Comparison of ENCODE assay signal across 11 cellular contexts in genomic region chr12:91947459-91947858, GRCh38.
A peak's percentile ranks its signal among the peaks of the same experiment; 100 is the strongest.
DNase-seq lines count a peak whose midpoint lies in the region; ATAC-seq and TF ChIP-seq lines count a peak whose summit lies in the region.
"Had no signal": no experiment of that assay in that cellular context is flagged by ENCODE, and none has a peak within 500 bp of the region (broad histone marks: within the 10 kb centered on the region; RNA-seq: fewer than 3 reads in every experiment).

No MANE protein-coding gene starts in this region.

- H2AFZ ChIP-seq in SK-N-SH (ENCODE audit: low read depth) (no peak overlapping the region), Karpas-422 (ENCODE audit: low read length) (no peak overlapping the region)

- H3K9ac ChIP-seq in SK-N-SH: no peak overlapping the region
- H3K9ac ChIP-seq in Karpas-422 (ENCODE audit: low read length): no peak overlapping the region

- WGBS in SK-N-SH (ENCODE audit: low lambda C conversion rate): 94% methylated on average over 5 of the region's 5 CpGs

- H3K4me1 ChIP-seq in naive thymus-derived CD4-positive, alpha-beta T cell (ENCODE audit: control insufficient read depth in 2 of 2, insufficient read depth in 2 of 2, low read length in 2 of 2): peaks cover 3 to 4% of the 10 kb centered on the region in 2 donors
- H3K4me1 ChIP-seq in SK-N-SH (ENCODE audit: control insufficient read depth in 1 of 2, insufficient read depth in 2 of 2, low read depth in 1 of 2, low read length in 1 of 2) (no peaks in the 10 kb centered on the region), Karpas-422 (ENCODE audit: low read length) (no peaks in the 10 kb centered on the region)

- peak in 1 of 9 donors; percentile 25 for DNase-seq in naive thymus-derived CD4-positive, alpha-beta T cell
- DNase-seq in mesothelial cell of epicardium (ENCODE audit: low spot score in 2 of 2, unreplicated experiment in 2 of 2): no peak
- no peak for DNase-seq in KBM-7
- DNase-seq in SK-N-SH: no peak
- no peak for DNase-seq in Karpas-422
- DNase-seq: DMS79, islet precursor cell had no signal

- peaks cover 0 to 3% (median 0%) of the 10 kb centered on the region in 5 donors for H3K27me3 Mint-ChIP-seq in naive thymus-derived CD4-positive, alpha-beta T cell
- H3K27me3 Mint-ChIP-seq in mesothelial cell of epicardium (ENCODE audit: low read depth): no peaks in the 10 kb centered on the region

- no peaks in the 10 kb centered on the region for H3K36me3 ChIP-seq in naive thymus-derived CD4-positive, alpha-beta T cell (ENCODE audit: control insufficient read depth in 2 of 3, insufficient read depth in 3 of 3, low read length in 3 of 3)
- H3K36me3 ChIP-seq in SK-N-SH (replicated peaks in 1 of 2; ENCODE audit: control insufficient read depth in 1 of 2, insufficient read depth in 2 of 2, low read length in 1 of 2): no peaks in the 10 kb centered on the region
- no peaks in the 10 kb centered on the region for H3K36me3 ChIP-seq in Karpas-422 (ENCODE audit: insufficient read depth, low read length)

- no peaks in the 10 kb centered on the region for H4K20me1 ChIP-seq in SK-N-SH (ENCODE audit: insufficient read depth)
- H4K20me1 ChIP-seq in Karpas-422 (ENCODE audit: insufficient read depth, low read depth, low read length): no peaks in the 10 kb centered on the region

- in situ Hi-C loops in KBM-7 (cut with MboI; ENCODE audit: low pct_unique_long_range_greater_than_20kb, low sequenced_read_pairs): no loop called here

- no peaks in the 10 kb centered on the region for H3F3A ChIP-seq in SK-N-SH (replicated peaks; ENCODE audit: insufficient read depth)

- H3K9me3 ChIP-seq in naive thymus-derived CD4-positive, alpha-beta T cell (ENCODE audit: control insufficient read depth in 2 of 3, low read length in 3 of 3): no peaks in the 10 kb centered on the region
- H3K9me3 ChIP-seq in SK-N-SH: no peaks in the 10 kb centered on the region
- H3K9me3 ChIP-seq in Karpas-422 (ENCODE audit: low read length): no peaks in the 10 kb centered on the region

- H3K79me2 ChIP-seq in SK-N-SH (ENCODE audit: insufficient read depth): no peaks in the 10 kb centered on the region
- no peaks in the 10 kb centered on the region for H3K79me2 ChIP-seq in Karpas-422 (ENCODE audit: low read length)

- H3K27ac ChIP-seq in naive thymus-derived CD4-positive, alpha-beta T cell (ENCODE audit: low read depth, low read length): no peak overlapping the region
- H3K27ac ChIP-seq in SK-N-SH (ENCODE audit: low read depth in 2 of 2, low read length in 1 of 2): no peak overlapping the region
- no peak overlapping the region for H3K27ac ChIP-seq in Karpas-422 (ENCODE audit: low read length)
- H3K27ac ChIP-seq: VCaP had no signal

- no peak for TF ChIP-seq EP300 in SK-N-SH (IDR thresholded peaks at IDR 0.05; ENCODE audit: borderline replicate concordance in 1 of 2, low read depth in 1 of 2, low read length in 1 of 2)

- peaks cover 0 to 8% (median 6%) of the 10 kb centered on the region in 5 donors for H3K36me3 Mint-ChIP-seq in naive thymus-derived CD4-positive, alpha-beta T cell
- no peaks in the 10 kb centered on the region for H3K36me3 Mint-ChIP-seq in mesothelial cell of epicardium

- H3K4me1 Mint-ChIP-seq in naive thymus-derived CD4-positive, alpha-beta T cell: peaks cover 5 to 35% (median 14%) of the 10 kb centered on the region in 7 donors
- H3K4me1 Mint-ChIP-seq in mesothelial cell of epicardium: no peaks in the 10 kb centered on the region

- TF ChIP-seq CTCF in mesothelial cell of epicardium (IDR thresholded peaks at IDR 0.05; ENCODE audit: unreplicated experiment): no peak
- TF ChIP-seq CTCF in SK-N-SH (IDR thresholded peaks at IDR 0.05): no peak

- POLR2A ChIA-PET in naive thymus-derived CD4-positive, alpha-beta T cell (lab: Charles Lee): interaction anchor here (0.8 to 1.6 kb wide), 2 partner anchors 42 to 60 kb away, joined by 3 read pairs; no protein-coding TSS in a partner anchor
- POLR2A ChIA-PET in SK-N-SH (lab: Yijun Ruan, JAX): no interaction called here

- H3K27ac Mint-ChIP-seq in naive thymus-derived CD4-positive, alpha-beta T cell: peak overlapping the region in 3 of 9 donors; percentile 26 to 66 (median 26)
- no peak overlapping the region for H3K27ac Mint-ChIP-seq in mesothelial cell of epicardium

- CTCF ChIA-PET in naive thymus-derived CD4-positive, alpha-beta T cell (lab: Charles Lee): no interaction called here
- CTCF ChIA-PET in SK-N-SH (lab: Yijun Ruan, JAX): interaction anchor here (1.6 kb wide), 1 partner anchor 46 kb away, joined by 3 read pairs; no protein-coding TSS in a partner anchor

- H3K4me3 Mint-ChIP-seq in naive thymus-derived CD4-positive, alpha-beta T cell: no peak overlapping the region
- no peak overlapping the region for H3K4me3 Mint-ChIP-seq in mesothelial cell of epicardium

- intact Hi-C loops in naive thymus-derived CD4-positive, alpha-beta T cell (cut with micrococcal nuclease): no loop called here

- peaks cover 0 to 20% (median 1%) of the 10 kb centered on the region in 11 donors for H3K9me3 Mint-ChIP-seq in naive thymus-derived CD4-positive, alpha-beta T cell
- no peaks in the 10 kb centered on the region for H3K9me3 Mint-ChIP-seq in mesothelial cell of epicardium

- TF ChIP-seq RAD21 in SK-N-SH (IDR thresholded peaks at IDR 0.05; ENCODE audit: low read length): no peak

- no peaks in the 10 kb centered on the region for H3K27me3 ChIP-seq in naive thymus-derived CD4-positive, alpha-beta T cell (ENCODE audit: control insufficient read depth in 2 of 2, insufficient read depth in 2 of 2, low read length in 2 of 2)
- no peaks in the 10 kb centered on the region for H3K27me3 ChIP-seq in SK-N-SH (ENCODE audit: insufficient read depth)
- H3K27me3 ChIP-seq in Karpas-422 (ENCODE audit: low read length): 0 out of 2 replicates have a peak, but pooled peaks cover 2% of the 10 kb centered on the region

- H3K9me2 ChIP-seq in SK-N-SH (no peaks in the 10 kb centered on the region), Karpas-422 (replicated peaks; ENCODE audit: insufficient read depth, low read length) (no peaks in the 10 kb centered on the region)

- H3K4me3 ChIP-seq in naive thymus-derived CD4-positive, alpha-beta T cell (ENCODE audit: low read length): no peak overlapping the region
- H3K4me3 ChIP-seq in SK-N-SH (ENCODE audit: low read depth in 2 of 2, low read length in 1 of 2) (no peak overlapping the region), Karpas-422 (ENCODE audit: low read length) (no peak overlapping the region)

- peak; percentile 87 for ATAC-seq in GM18870 (IDR thresholded peaks at IDR 0.05; ENCODE audit: unreplicated experiment)
- ATAC-seq in GM21825 (IDR thresholded peaks at IDR 0.05; ENCODE audit: unreplicated experiment): peak; percentile 57
- ATAC-seq in HG03469 (IDR thresholded peaks at IDR 0.05; ENCODE audit: unreplicated experiment): peak; percentile 85
- ATAC-seq in naive thymus-derived CD4-positive, alpha-beta T cell: peak; percentile 53

- no peak overlapping the region for H3K4me2 ChIP-seq in SK-N-SH
- no peak overlapping the region for H3K4me2 ChIP-seq in Karpas-422 (ENCODE audit: low read depth, low read length, poor library complexity, severe bottlenecking)

TF ChIP-seq in SK-N-SH, 30 proteins besides CTCF, POLR2A, EP300 and RAD21 (continues in another document):
- TF ChIP-seq RXRA (IDR thresholded peaks at IDR 0.05; ENCODE audit: borderline replicate concordance, low read depth) (no peak), PBX3 (IDR thresholded peaks at IDR 0.05) (no peak), RFX5 (IDR thresholded peaks at IDR 0.05; ENCODE audit: low read length) (no peak), FOSL2 (IDR thresholded peaks at IDR 0.05; ENCODE audit: borderline replicate concordance, low read depth) (no peak), ELF1 (IDR thresholded peaks at IDR 0.05) (no peak), TAF1 (IDR thresholded peaks at IDR 0.05; ENCODE audit: borderline replicate concordance, low read depth, low read length) (no peak), SIN3A (IDR thresholded peaks at IDR 0.05; ENCODE audit: borderline replicate concordance, low read depth, low read length) (no peak), GABPA (IDR thresholded peaks at IDR 0.05; ENCODE audit: low read depth) (no peak), IRF3 (IDR thresholded peaks at IDR 0.05; ENCODE audit: low read depth, low read length) (no peak), SMC3 (IDR thresholded peaks at IDR 0.05; ENCODE audit: low read depth, low read length) (no peak), NFIC (IDR thresholded peaks at IDR 0.05; ENCODE audit: borderline replicate concordance) (no peak), USF1 (IDR thresholded peaks at IDR 0.05; ENCODE audit: borderline replicate concordance, low read depth) (no peak), RCOR1 (IDR thresholded peaks at IDR 0.05; ENCODE audit: low read length) (no peak), NRF1 (IDR thresholded peaks at IDR 0.05; ENCODE audit: low read depth, low read length) (no peak)
